In the genomic region with DNA sequence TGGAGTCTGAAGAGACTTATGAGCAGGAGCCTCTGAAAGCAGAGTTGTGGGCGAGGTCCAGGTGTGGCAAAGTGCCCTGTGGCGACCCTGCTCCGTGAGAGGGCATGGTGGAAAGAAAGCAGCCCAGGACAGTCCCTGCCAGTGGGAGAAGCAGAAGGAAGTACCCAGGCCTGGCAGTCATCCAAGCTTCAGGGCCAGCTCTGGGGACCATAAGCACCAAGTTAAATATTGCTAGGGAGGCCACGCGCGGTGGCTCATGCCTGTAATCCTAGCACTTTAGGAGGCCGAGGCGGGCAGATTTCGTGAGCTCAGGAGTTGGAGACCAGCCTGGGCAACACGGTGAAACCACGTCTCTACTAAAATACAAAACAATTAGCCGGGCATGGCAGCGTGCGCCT, we compare ENCODE assay signal across 1 cellular context.
TF ChIP-seq lines count a peak whose summit lies in the region.

No MANE protein-coding gene starts in this region.

TF ChIP-seq in HepG2, 621 proteins besides CTCF, POLR2A, EP300 and RAD21 (continued from another document and continues in another):
- TF ChIP-seq, protein P1, sequence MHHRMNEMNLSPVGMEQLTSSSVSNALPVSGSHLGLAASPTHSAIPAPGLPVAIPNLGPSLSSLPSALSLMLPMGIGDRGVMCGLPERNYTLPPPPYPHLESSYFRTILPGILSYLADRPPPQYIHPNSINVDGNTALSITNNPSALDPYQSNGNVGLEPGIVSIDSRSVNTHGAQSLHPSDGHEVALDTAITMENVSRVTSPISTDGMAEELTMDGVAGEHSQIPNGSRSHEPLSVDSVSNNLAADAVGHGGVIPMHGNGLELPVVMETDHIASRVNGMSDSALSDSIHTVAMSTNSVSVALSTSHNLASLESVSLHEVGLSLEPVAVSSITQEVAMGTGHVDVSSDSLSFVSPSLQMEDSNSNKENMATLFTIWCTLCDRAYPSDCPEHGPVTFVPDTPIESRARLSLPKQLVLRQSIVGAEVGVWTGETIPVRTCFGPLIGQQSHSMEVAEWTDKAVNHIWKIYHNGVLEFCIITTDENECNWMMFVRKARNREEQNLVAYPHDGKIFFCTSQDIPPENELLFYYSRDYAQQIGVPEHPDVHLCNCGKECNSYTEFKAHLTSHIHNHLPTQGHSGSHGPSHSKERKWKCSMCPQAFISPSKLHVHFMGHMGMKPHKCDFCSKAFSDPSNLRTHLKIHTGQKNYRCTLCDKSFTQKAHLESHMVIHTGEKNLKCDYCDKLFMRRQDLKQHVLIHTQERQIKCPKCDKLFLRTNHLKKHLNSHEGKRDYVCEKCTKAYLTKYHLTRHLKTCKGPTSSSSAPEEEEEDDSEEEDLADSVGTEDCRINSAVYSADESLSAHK (CRISPR knock-in tag; IDR thresholded peaks at IDR 0.05; ENCODE audit: borderline replicate concordance): no peak
- no peak for TF ChIP-seq MED8 (CRISPR knock-in tag; IDR thresholded peaks at IDR 0.05; ENCODE audit: insufficient replicate concordance)
- no peak for TF ChIP-seq STAG1 (CRISPR knock-in tag; IDR thresholded peaks at IDR 0.05)
- TF ChIP-seq PCBP1 (IDR thresholded peaks at IDR 0.05; ENCODE audit: borderline replicate concordance, low read depth, low read length): no peak
- TF ChIP-seq ZNF704 (CRISPR knock-in tag; IDR thresholded peaks at IDR 0.05; ENCODE audit: borderline replicate concordance): no peak
- TF ChIP-seq FOXA3 (CRISPR knock-in tag; IDR thresholded peaks at IDR 0.05): no peak
- no peak for TF ChIP-seq ZNF552 (CRISPR knock-in tag; IDR thresholded peaks at IDR 0.05; ENCODE audit: borderline replicate concordance)
- TF ChIP-seq, protein P2, sequence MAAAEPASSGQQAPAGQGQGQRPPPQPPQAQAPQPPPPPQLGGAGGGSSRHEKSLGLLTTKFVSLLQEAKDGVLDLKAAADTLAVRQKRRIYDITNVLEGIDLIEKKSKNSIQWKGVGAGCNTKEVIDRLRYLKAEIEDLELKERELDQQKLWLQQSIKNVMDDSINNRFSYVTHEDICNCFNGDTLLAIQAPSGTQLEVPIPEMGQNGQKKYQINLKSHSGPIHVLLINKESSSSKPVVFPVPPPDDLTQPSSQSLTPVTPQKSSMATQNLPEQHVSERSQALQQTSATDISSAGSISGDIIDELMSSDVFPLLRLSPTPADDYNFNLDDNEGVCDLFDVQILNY (CRISPR knock-in tag; conservative IDR thresholded peaks at IDR 0.05): no peak
- TF ChIP-seq ZNF800 (CRISPR knock-in tag; IDR thresholded peaks at IDR 0.05): no peak
- TF ChIP-seq ZNF577 (CRISPR knock-in tag; IDR thresholded peaks at IDR 0.05; ENCODE audit: borderline replicate concordance, low read depth): no peak
- TF ChIP-seq PRPF4 (IDR thresholded peaks at IDR 0.05; ENCODE audit: low read depth, low read length, poor library complexity, severe bottlenecking): no peak
- peak; percentile 42; the same call in 1 of the 2 replicates for TF ChIP-seq RARA (CRISPR knock-in tag; IDR thresholded peaks at IDR 0.05)
- no peak for TF ChIP-seq ZNF558 (CRISPR knock-in tag; IDR thresholded peaks at IDR 0.05; ENCODE audit: borderline replicate concordance)
- TF ChIP-seq PHF8 (CRISPR knock-in tag; IDR thresholded peaks at IDR 0.05): peak; percentile 39; the same call in 1 of the 2 replicates
- no peak for TF ChIP-seq NRL (CRISPR knock-in tag; IDR thresholded peaks at IDR 0.05; ENCODE audit: borderline replicate concordance)
- no peak for TF ChIP-seq ELF4 (CRISPR knock-in tag; IDR thresholded peaks at IDR 0.05; ENCODE audit: borderline replicate concordance)
- TF ChIP-seq, protein P3, sequence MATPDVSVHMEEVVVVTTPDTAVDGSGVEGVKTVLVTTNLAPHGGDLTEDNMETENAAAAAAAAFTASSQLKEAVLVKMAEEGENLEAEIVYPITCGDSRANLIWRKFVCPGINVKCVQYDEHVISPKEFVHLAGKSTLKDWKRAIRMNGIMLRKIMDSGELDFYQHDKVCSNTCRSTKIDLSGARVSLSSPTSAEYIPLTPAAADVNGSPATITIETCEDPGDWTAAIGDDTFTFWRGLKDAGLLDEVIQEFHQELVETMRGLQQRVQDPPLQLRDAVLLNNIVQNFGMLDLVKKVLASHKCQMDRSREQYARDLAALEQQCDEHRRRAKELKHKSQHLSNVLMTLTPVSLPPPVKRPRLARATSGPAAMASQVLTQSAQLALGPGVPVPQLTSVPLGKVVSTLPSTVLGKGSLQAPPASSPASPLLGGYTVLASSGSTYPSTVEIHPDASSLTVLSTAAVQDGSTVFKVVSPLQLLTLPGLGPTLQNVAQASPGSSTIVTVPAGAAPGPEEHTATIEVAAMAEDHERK (CRISPR knock-in tag; IDR thresholded peaks at IDR 0.05; ENCODE audit: low read depth): no peak
- TF ChIP-seq MEIS2 (CRISPR knock-in tag; IDR thresholded peaks at IDR 0.05): 0 out of 2 replicates have a peak, but pooled peaks have one; percentile 21
- TF ChIP-seq MAX (IDR thresholded peaks at IDR 0.05): peak; percentile 74
- TF ChIP-seq ZBTB39 (CRISPR knock-in tag; IDR thresholded peaks at IDR 0.05): no peak
- TF ChIP-seq ZC3H13 (CRISPR knock-in tag; IDR thresholded peaks at IDR 0.05): no peak
- TF ChIP-seq, protein P4, sequence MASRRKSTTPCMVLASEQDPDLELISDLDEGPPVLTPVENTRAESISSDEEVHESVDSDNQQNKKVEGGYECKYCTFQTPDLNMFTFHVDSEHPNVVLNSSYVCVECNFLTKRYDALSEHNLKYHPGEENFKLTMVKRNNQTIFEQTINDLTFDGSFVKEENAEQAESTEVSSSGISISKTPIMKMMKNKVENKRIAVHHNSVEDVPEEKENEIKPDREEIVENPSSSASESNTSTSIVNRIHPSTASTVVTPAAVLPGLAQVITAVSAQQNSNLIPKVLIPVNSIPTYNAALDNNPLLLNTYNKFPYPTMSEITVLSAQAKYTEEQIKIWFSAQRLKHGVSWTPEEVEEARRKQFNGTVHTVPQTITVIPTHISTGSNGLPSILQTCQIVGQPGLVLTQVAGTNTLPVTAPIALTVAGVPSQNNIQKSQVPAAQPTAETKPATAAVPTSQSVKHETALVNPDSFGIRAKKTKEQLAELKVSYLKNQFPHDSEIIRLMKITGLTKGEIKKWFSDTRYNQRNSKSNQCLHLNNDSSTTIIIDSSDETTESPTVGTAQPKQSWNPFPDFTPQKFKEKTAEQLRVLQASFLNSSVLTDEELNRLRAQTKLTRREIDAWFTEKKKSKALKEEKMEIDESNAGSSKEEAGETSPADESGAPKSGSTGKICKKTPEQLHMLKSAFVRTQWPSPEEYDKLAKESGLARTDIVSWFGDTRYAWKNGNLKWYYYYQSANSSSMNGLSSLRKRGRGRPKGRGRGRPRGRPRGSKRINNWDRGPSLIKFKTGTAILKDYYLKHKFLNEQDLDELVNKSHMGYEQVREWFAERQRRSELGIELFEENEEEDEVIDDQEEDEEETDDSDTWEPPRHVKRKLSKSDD (CRISPR knock-in tag; IDR thresholded peaks at IDR 0.05; ENCODE audit: low read depth): no peak
- TF ChIP-seq ZNF503 (CRISPR knock-in tag; IDR thresholded peaks at IDR 0.05): no peak; the same call in 1 of the 2 replicates
- TF ChIP-seq ISX (CRISPR knock-in tag; conservative IDR thresholded peaks at IDR 0.05): no peak
- no peak for TF ChIP-seq PAWR (CRISPR knock-in tag; IDR thresholded peaks at IDR 0.05; ENCODE audit: borderline replicate concordance)
- no peak for TF ChIP-seq MIER3 (CRISPR knock-in tag; IDR thresholded peaks at IDR 0.05; ENCODE audit: borderline replicate concordance)
- TF ChIP-seq, protein P5, sequence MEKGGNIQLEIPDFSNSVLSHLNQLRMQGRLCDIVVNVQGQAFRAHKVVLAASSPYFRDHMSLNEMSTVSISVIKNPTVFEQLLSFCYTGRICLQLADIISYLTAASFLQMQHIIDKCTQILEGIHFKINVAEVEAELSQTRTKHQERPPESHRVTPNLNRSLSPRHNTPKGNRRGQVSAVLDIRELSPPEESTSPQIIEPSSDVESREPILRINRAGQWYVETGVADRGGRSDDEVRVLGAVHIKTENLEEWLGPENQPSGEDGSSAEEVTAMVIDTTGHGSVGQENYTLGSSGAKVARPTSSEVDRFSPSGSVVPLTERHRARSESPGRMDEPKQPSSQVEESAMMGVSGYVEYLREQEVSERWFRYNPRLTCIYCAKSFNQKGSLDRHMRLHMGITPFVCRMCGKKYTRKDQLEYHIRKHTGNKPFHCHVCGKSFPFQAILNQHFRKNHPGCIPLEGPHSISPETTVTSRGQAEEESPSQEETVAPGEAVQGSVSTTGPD (CRISPR knock-in tag; IDR thresholded peaks at IDR 0.05): no peak
- no peak for TF ChIP-seq ATF2 (CRISPR knock-in tag; IDR thresholded peaks at IDR 0.05)
- TF ChIP-seq ZNF30 (CRISPR knock-in tag; IDR thresholded peaks at IDR 0.05): no peak
- no peak for TF ChIP-seq TGIF2 (CRISPR knock-in tag; IDR thresholded peaks at IDR 0.05)
- TF ChIP-seq ZFX (CRISPR knock-in tag; IDR thresholded peaks at IDR 0.05; ENCODE audit: low read depth): peak; percentile 81
- TF ChIP-seq, protein P6, sequence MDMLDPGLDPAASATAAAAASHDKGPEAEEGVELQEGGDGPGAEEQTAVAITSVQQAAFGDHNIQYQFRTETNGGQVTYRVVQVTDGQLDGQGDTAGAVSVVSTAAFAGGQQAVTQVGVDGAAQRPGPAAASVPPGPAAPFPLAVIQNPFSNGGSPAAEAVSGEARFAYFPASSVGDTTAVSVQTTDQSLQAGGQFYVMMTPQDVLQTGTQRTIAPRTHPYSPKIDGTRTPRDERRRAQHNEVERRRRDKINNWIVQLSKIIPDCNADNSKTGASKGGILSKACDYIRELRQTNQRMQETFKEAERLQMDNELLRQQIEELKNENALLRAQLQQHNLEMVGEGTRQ (IDR thresholded peaks at IDR 0.05; ENCODE audit: low read depth, low read length): no peak
- TF ChIP-seq, protein P6 (CRISPR knock-in tag; IDR thresholded peaks at IDR 0.05; ENCODE audit: borderline replicate concordance): no peak
- no peak for TF ChIP-seq ATF7 (IDR thresholded peaks at IDR 0.05)
- no peak for TF ChIP-seq ATF7 (CRISPR knock-in tag; IDR thresholded peaks at IDR 0.05)
- TF ChIP-seq SETDB1 (CRISPR knock-in tag; IDR thresholded peaks at IDR 0.05; ENCODE audit: borderline replicate concordance): no peak
